Comparison of ENCODE assay signal across 13 cellular contexts in genomic region chr5:39164016-39164415, GRCh38. TPM values are rescaled to one million over a fixed set of nuclear protein-coding genes. Genes with fewer than 3 reads are reported as not detected.
DNase-seq lines count a peak whose midpoint lies in the region; ATAC-seq, FAIRE-seq and TF ChIP-seq lines count a peak whose summit lies in the region.
"Had no signal": no experiment of that assay in that cellular context is flagged by ENCODE, and none has a peak within 500 bp of the region (broad histone marks: within the 10 kb centered on the region; RNA-seq: fewer than 3 reads in every experiment).

No MANE protein-coding gene starts in this region.

- peaks cover 23% of the 10 kb centered on the region for H3K36me3 Mint-ChIP-seq in activated CD4-positive, alpha-beta T cell treated with anti-CD3 and anti-CD28 coated beads for 36 hours (ENCODE audit: low read depth)
- peaks cover 7% of the 10 kb centered on the region for H3K36me3 Mint-ChIP-seq in T-helper 17 cell (ENCODE audit: low read depth)

- no TSS peak for BruUV-seq in K562 (replicated peaks; lab: Mats Ljungman, UMichigan)

- H2AFZ ChIP-seq in K562 (ENCODE audit: low read depth, low read length): peak overlapping the region; percentile 88
- no peak overlapping the region for H2AFZ ChIP-seq in osteoblast (ENCODE audit: low read length)

- in situ Hi-C loops in K562 (cut with MboI): no loop called here

- no peak overlapping the region for H3K9ac ChIP-seq in K562 (ENCODE audit: insufficient read depth in 1 of 2, low read depth in 2 of 2, low read length in 2 of 2)

- H3K27me3 ChIP-seq in K562 (ENCODE audit: control insufficient read depth in 2 of 2, insufficient read depth in 2 of 2, low read length in 2 of 2) (no peaks in the 10 kb centered on the region), osteoblast (ENCODE audit: insufficient read depth, low read length) (peaks cover 5% of the 10 kb centered on the region), small intestine (ENCODE audit: control insufficient read depth in 2 of 2, insufficient read depth in 2 of 2, low read length in 2 of 2) (no peaks in the 10 kb centered on the region)

- TF ChIP-seq POLR2A in K562 (conservative IDR thresholded peaks at IDR 0.05): no peak

- no peak for TF ChIP-seq RAD21 in K562 (CRISPR knock-in tag; conservative IDR thresholded peaks at IDR 0.05 in 1 of 2, IDR thresholded peaks at IDR 0.05 in 1 of 2)

- no peaks in the 10 kb centered on the region for H3K9me3 Mint-ChIP-seq in activated CD4-positive, alpha-beta T cell treated with anti-CD3 and anti-CD28 coated beads for 36 hours (ENCODE audit: low read depth)

- CTCF ChIA-PET in activated CD4-positive, alpha-beta T cell treated with anti-CD3 and anti-CD28 coated beads for 36 hours (lab: Charles Lee): interaction anchor here (0.9 to 3.8 kb wide), 11 partner anchors 9 to 119 kb away, joined by 3 to 24 read pairs (median 5); no protein-coding TSS in a partner anchor
- CTCF ChIA-PET in K562 (lab: Yijun Ruan, JAX; ENCODE audit: low intra/inter-chr PET ratio): no interaction called here

- TF ChIP-seq CTCF in K562 (IDR thresholded peaks at IDR 0.05 in 2 of 3, conservative IDR thresholded peaks at IDR 0.05 in 1 of 3; ENCODE audit: insufficient read depth in 2 of 3, low read depth in 1 of 3, low read length in 3 of 3) (no peak), osteoblast (IDR thresholded peaks at IDR 0.05; ENCODE audit: extremely low read depth, low read depth, low read length) (no peak)

- POLR2A ChIA-PET in activated CD4-positive, alpha-beta T cell treated with anti-CD3 and anti-CD28 coated beads for 36 hours (lab: Charles Lee): interaction anchor here (1.3 to 1.4 kb wide), 3 partner anchors 11 to 24 kb away, joined by 3 to 9 read pairs (median 6); no protein-coding TSS in a partner anchor
- POLR2A ChIA-PET in K562 (lab: Yijun Ruan, JAX): interaction anchor here (0.9 to 2.5 kb wide), 4 partner anchors 9 to 27 kb away, joined by 3 to 14 read pairs (median 4); no protein-coding TSS in a partner anchor

- H3K9me3 ChIP-seq in T-helper 17 cell (ENCODE audit: control insufficient read depth, low read length, poor library complexity, severe bottlenecking) (no peaks in the 10 kb centered on the region), K562 (replicated peaks; ENCODE audit: control insufficient read depth, insufficient read depth, low read depth, low read length) (no peaks in the 10 kb centered on the region; the same call in 1 of the 2 replicates), osteoblast (ENCODE audit: low read depth, low read length) (no peaks in the 10 kb centered on the region), small intestine (ENCODE audit: control insufficient read depth, low read depth) (no peaks in the 10 kb centered on the region)
- H3K9me3 ChIP-seq: A549 had no signal

- H3K9me1 ChIP-seq in K562 (ENCODE audit: control insufficient read depth, insufficient read depth, low read length): no peaks in the 10 kb centered on the region

- WGBS in K562 (ENCODE audit: insufficient coverage, low coverage, missing lambda C conversion rate): 79% methylated on average over 1 of the region's 1 CpG
- WGBS in small intestine, 3 donors: 29 to 52% (median 50%) methylated on average over 1 of the region's 1 CpG

- peak overlapping the region; percentile 51 for H3K4me3 Mint-ChIP-seq in activated CD4-positive, alpha-beta T cell treated with anti-CD3 and anti-CD28 coated beads for 36 hours
- H3K4me3 Mint-ChIP-seq in T-helper 17 cell: peak overlapping the region; percentile 80

- peak; percentile 38 for ATAC-seq in activated CD4-positive, alpha-beta T cell treated with anti-CD3 and anti-CD28 coated beads for 36 hours
- ATAC-seq in T-helper 17 cell (peak; percentile 75), K562 (peak; percentile 43), HG03457 (IDR thresholded peaks at IDR 0.05; ENCODE audit: unreplicated experiment) (no peak)
- ATAC-seq: A549 had no signal

- no peak overlapping the region for H3K4me3 ChIP-seq in K562
- no peak overlapping the region for H3K4me3 ChIP-seq in osteoblast (ENCODE audit: insufficient read depth, low read length)
- H3K4me3 ChIP-seq in small intestine (ENCODE audit: low read depth in 1 of 2, low read length in 2 of 2): no peak overlapping the region
- H3K4me3 ChIP-seq: A549 had no signal

- DNase-seq in activated CD4-positive, alpha-beta T cell treated with anti-CD3 and anti-CD28 coated beads for 36 hours: peak; percentile 65
- no peak for DNase-seq in activated CD4-positive, alpha-beta T cell treated with anti-CD3 and anti-CD28 coated beads for 1 hour
- peak in 1 of 3 donors; percentile 25 for DNase-seq in T-helper 17 cell
- DNase-seq in K562 (ENCODE audit: extremely low read depth in 1 of 4, low spot score in 3 of 4): no peak
- DNase-seq in stimulated activated CD4-positive, alpha-beta T cell treated with anti-CD3 and anti-CD28 coated beads, Interleukin-2, amount 100 ng/mL, for 24 hours: peak; percentile 49 to 55
- DNase-seq in osteoblast (ENCODE audit: insufficient read length, low spot score, missing footprints): no peak
- DNase-seq in small intestine: no peak
- DNase-seq: DMS79 treated with DMSO at 0.1 percent for 48 hours, NCI-H524, nucleus accumbens had no signal

- H4K20me1 ChIP-seq in K562 (replicated peaks; ENCODE audit: control insufficient read depth, insufficient read depth, low read length) (no peaks in the 10 kb centered on the region), osteoblast (ENCODE audit: insufficient read depth, low read length) (no peaks in the 10 kb centered on the region)

- H3K4me2 ChIP-seq in K562 (ENCODE audit: insufficient read depth, low read length): no peak overlapping the region
- no peak overlapping the region for H3K4me2 ChIP-seq in osteoblast (ENCODE audit: insufficient read depth, low read length)
- H3K4me2 ChIP-seq: A549 had no signal

- H3K27me3 Mint-ChIP-seq in activated CD4-positive, alpha-beta T cell treated with anti-CD3 and anti-CD28 coated beads for 36 hours: no peaks in the 10 kb centered on the region
- no peaks in the 10 kb centered on the region for H3K27me3 Mint-ChIP-seq in T-helper 17 cell

- H3K27ac ChIP-seq in K562 (ENCODE audit: extremely low read depth, low read depth, low read length) (peak overlapping the region; percentile 73; the same call in 2 of the 3 replicates), osteoblast (ENCODE audit: low read depth, low read length) (no peak overlapping the region), small intestine (ENCODE audit: low read depth in 1 of 2, low read length in 1 of 2) (peak overlapping the region in 1 of 2 donors; percentile 34)

- peaks cover 90% of the 10 kb centered on the region for H3K4me1 Mint-ChIP-seq in activated CD4-positive, alpha-beta T cell treated with anti-CD3 and anti-CD28 coated beads for 36 hours
- H3K4me1 Mint-ChIP-seq in T-helper 17 cell: peaks cover 67% of the 10 kb centered on the region

- no peak for FAIRE-seq in K562 (lab: Jason Lieb, UNC)
- no peak for FAIRE-seq in small intestine (lab: Jason Lieb, UNC)
- FAIRE-seq: keratinocyte had no signal

- H3K36me3 ChIP-seq in K562 (ENCODE audit: control insufficient read depth, insufficient read depth, low read length) (no peaks in the 10 kb centered on the region; the same call in 2 of the 3 replicates), osteoblast (ENCODE audit: insufficient read depth, low read length) (no peaks in the 10 kb centered on the region), small intestine (ENCODE audit: control insufficient read depth in 2 of 2, insufficient read depth in 2 of 2, low read length in 2 of 2) (no peaks in the 10 kb centered on the region)

- peaks cover 0 to 37% of the 10 kb centered on the region in 2 experiments; a peak in 4 of 5 replicates for H3K4me1 ChIP-seq in K562 (replicated peaks in 1 of 2; ENCODE audit: control insufficient read depth in 2 of 2, insufficient read depth in 2 of 2, low read length in 2 of 2)
- peaks cover 10% of the 10 kb centered on the region for H3K4me1 ChIP-seq in osteoblast (ENCODE audit: insufficient read depth, low read length)
- no peaks in the 10 kb centered on the region for H3K4me1 ChIP-seq in small intestine (ENCODE audit: control insufficient read depth in 2 of 2, insufficient read depth in 1 of 2, low read depth in 1 of 2, low read length in 1 of 2)

- peak overlapping the region; percentile 97 for H3K27ac Mint-ChIP-seq in activated CD4-positive, alpha-beta T cell treated with anti-CD3 and anti-CD28 coated beads for 36 hours
- H3K27ac Mint-ChIP-seq in T-helper 17 cell: peak overlapping the region; percentile 98

- no peak for TF ChIP-seq EP300 in K562 (IDR thresholded peaks at IDR 0.05; ENCODE audit: low read length)

- intact Hi-C loops in activated CD4-positive, alpha-beta T cell treated with anti-CD3 and anti-CD28 coated beads for 36 hours (cut with DNase I, micrococcal nuclease): loop anchor here in 1 of 2 experiments (2.0 to 5.0 kb wide), 2 partner anchors 38 to 49 kb away; no protein-coding TSS in a partner anchor
- intact Hi-C loops in K562 (cut with micrococcal nuclease): no loop called here

- no peaks in the 10 kb centered on the region for H3K79me2 ChIP-seq in K562 (ENCODE audit: control insufficient read depth, insufficient read depth, low read length)
- no peaks in the 10 kb centered on the region for H3K79me2 ChIP-seq in osteoblast (ENCODE audit: insufficient read depth, low read length)

RNA-seq across cellular contexts. Expression of gene FYB1, which starts 55.3 kb away (rescaled TPM):
- 100 to 1,000 TPM; 109 to 171 TPM for total RNA-seq in activated CD4-positive, alpha-beta T cell treated with anti-CD3 and anti-CD28 coated beads for 36 hours
- total RNA-seq in T-helper 17 cell (100 to 1,000 TPM; 499 to 517 TPM), K562 (2014; rRNA removed) (6.7 TPM in 2 replicates), K562 (2014; rRNA removed; fragmentation: Illumina TruSeq; extraction: Trizol) (15.6 and 16.5 TPM in 2 replicates), K562 (2015; rRNA removed; fragmentation: Illumina TruSeq; extraction: Trizol) (28.1 and 31.5 TPM in 2 replicates), K562 (2021) (17.4 and 22.5 TPM in 2 replicates), osteoblast (under 0.01 TPM in 1 of 2 replicates, not detected in the other)
- total RNA-seq in K562 (2011; cell fraction: chromatin; rRNA removed; ENCODE audit: low replicate concordance): 2.9 and 14.8 TPM in 2 replicates
- 0.67 and 2.2 TPM in 2 replicates for total RNA-seq in K562 (2011; cell fraction: nucleolus; rRNA removed)
- 5.6 and 6.0 TPM in 2 replicates for total RNA-seq in K562 (2011; cell fraction: nucleoplasm; rRNA removed)
- polyA plus RNA-seq in K562 (2011; rRNA removed) (4.7 and 25.4 TPM in 2 replicates), K562 (2014; fragmentation: Illumina TruSeq; extraction: Trizol) (13.7 and 18.4 TPM in 2 replicates), K562 (2014; fragmentation: Nextera tagmentation; extraction: Ambion mirVana) (1 to 10 TPM; 9.4 to 9.7 TPM), K562 (2014; rRNA removed) (7.4 and 8.0 TPM in 2 replicates), small intestine (10 to 100 TPM in 1 of 3 donors, 1 to 10 TPM in 2; 3.5 to 12.4 (median 3.6) TPM)
- 0.85 and 9.2 TPM in 2 replicates for polyA plus RNA-seq in K562 (2011; cell fraction: cytosol; rRNA removed)
- 5.6 and 40.9 TPM in 2 replicates for polyA plus RNA-seq in K562 (2011; cell fraction: nucleus; rRNA removed)
- 20.9 and 22.7 TPM in 2 replicates for polyA plus RNA-seq in K562 (2012)
- 4.0 and 45.3 TPM in 2 replicates for polyA minus RNA-seq in K562 (2011; rRNA and poly(A)+ RNA removed)
- polyA minus RNA-seq in K562 (2011; cell fraction: cytosol; rRNA and poly(A)+ RNA removed): 2.4 and 15.2 TPM in 2 replicates
- 5.4 and 62.8 TPM in 2 replicates for polyA minus RNA-seq in K562 (2011; cell fraction: nucleus; rRNA and poly(A)+ RNA removed)

Comparison
In these comparisons a context has a peak if more than half of its experiments do, and no peak if none do; other contexts are left out.
1. DNase-seq: peak in activated CD4-positive, alpha-beta T cell treated with anti-CD3 and anti-CD28 coated beads for 36 hours (single experiment) and stimulated activated CD4-positive, alpha-beta T cell treated with anti-CD3 and anti-CD28 coated beads, Interleukin-2, amount 100 ng/mL, for 24 hours (2 of 2); none in activated CD4-positive, alpha-beta T cell treated with anti-CD3 and anti-CD28 coated beads for 1 hour (single experiment), K562 (0 of 4), osteoblast (single experiment) and small intestine (single experiment).